8 cellular contexts compared by ENCODE assay signal in genomic region chr2:106581755-106582430, GRCh38.
DNase-seq lines count a peak whose midpoint lies in the region; ATAC-seq and TF ChIP-seq lines count a peak whose summit lies in the region.

No MANE protein-coding gene starts in this region.

- CTCF ChIA-PET in AG04449 (lab: Yijun Ruan, JAX) = interaction anchor here (0.7 to 3.1 kb wide), 20 partner anchors 9 to 1586 kb away, joined by 3 to 20 read pairs (median 4); no protein-coding TSS in a partner anchor

- TF ChIP-seq CTCF in AG04449 (IDR thresholded peaks at IDR 0.05; ENCODE audit: insufficient read depth, low read length, missing control alignments) = peak; percentile 65
- TF ChIP-seq CTCF in GM13977 (IDR thresholded peaks at IDR 0.05; ENCODE audit: extremely low read depth, insufficient read depth, missing control alignments) = no peak
- no peak for TF ChIP-seq CTCF in foreskin keratinocyte (conservative IDR thresholded peaks at IDR 0.05)
- no peak for TF ChIP-seq CTCF in osteoblast (IDR thresholded peaks at IDR 0.05; ENCODE audit: extremely low read depth, low read depth, low read length)

- H3K36me3 Mint-ChIP-seq in activated T-cell treated with anti-CD3 and anti-CD28 coated beads, Interleukin-2, amount 50 U/mL, for 4 hours (ENCODE audit: insufficient read depth) = no peaks in the 10 kb centered on the region

- POLR2A ChIA-PET in AG04449 (lab: Yijun Ruan, JAX) = no interaction called here

- no peak overlapping the region for H3K27ac ChIP-seq in foreskin keratinocyte
- H3K27ac ChIP-seq in osteoblast (ENCODE audit: low read depth, low read length) = no peak overlapping the region

- ATAC-seq in HG02870 (IDR thresholded peaks at IDR 0.05; ENCODE audit: unreplicated experiment) = peak; percentile 60
- peak; percentile 75 to 87 for ATAC-seq in activated T-cell treated with anti-CD3 and anti-CD28 coated beads, Interleukin-2, amount 50 U/mL, for 4 hours
- peak; percentile 95 for ATAC-seq in foreskin keratinocyte

- H3K79me2 ChIP-seq in osteoblast (ENCODE audit: insufficient read depth, low read length) = no peaks in the 10 kb centered on the region

- peak overlapping the region; percentile 71 for H2AFZ ChIP-seq in osteoblast (ENCODE audit: low read length)

- H3K4me1 Mint-ChIP-seq in activated T-cell treated with anti-CD3 and anti-CD28 coated beads, Interleukin-2, amount 50 U/mL, for 4 hours (ENCODE audit: low read depth) = peaks cover 13% of the 10 kb centered on the region

- peaks cover 48% of the 10 kb centered on the region for H3K27me3 ChIP-seq in foreskin keratinocyte
- peaks cover 26% of the 10 kb centered on the region for H3K27me3 ChIP-seq in osteoblast (ENCODE audit: insufficient read depth, low read length)

- DNase-seq in AG04449 (ENCODE audit: low read depth, low spot score) = no peak
- peak; percentile 44 for DNase-seq in GM13977 (ENCODE audit: low spot score)
- DNase-seq in NCI-H524 treated with DMSO at 0.1 percent for 48 hours (lab: John Stamatoyannopoulos, UW) = peak; percentile 44
- DNase-seq in activated T-cell treated with anti-CD3 and anti-CD28 coated beads, Interleukin-2, amount 50 U/mL, for 4 hours = peak; percentile 12
- DNase-seq in foreskin keratinocyte = peak in 1 of 2 donors; percentile 20
- peak; percentile 96 for DNase-seq in osteoblast (ENCODE audit: insufficient read length, low spot score, missing footprints)
- DNase-seq in cortex of kidney (lab: John Stamatoyannopoulos, UW) = no peak

- H3K27me3 Mint-ChIP-seq in activated T-cell treated with anti-CD3 and anti-CD28 coated beads, Interleukin-2, amount 50 U/mL, for 4 hours (ENCODE audit: low read depth) = peaks cover 46% of the 10 kb centered on the region

- in situ Hi-C loops in GM13977 (cut with MboI; ENCODE audit: low pct_unique_long_range_greater_than_20kb, low sequenced_read_pairs, unreplicated experiment) = no loop called here

- H3K4me3 ChIP-seq in AG04449 (ENCODE audit: low read depth, low read length) = peak overlapping the region; percentile 42
- peak overlapping the region; percentile 58 for H3K4me3 ChIP-seq in osteoblast (ENCODE audit: insufficient read depth, low read length)

- no peaks in the 10 kb centered on the region for H3K9me3 ChIP-seq in osteoblast (ENCODE audit: low read depth, low read length)

- H3K36me3 ChIP-seq in osteoblast (ENCODE audit: insufficient read depth, low read length) = no peaks in the 10 kb centered on the region

- peak overlapping the region; percentile 85 for H3K4me3 Mint-ChIP-seq in activated T-cell treated with anti-CD3 and anti-CD28 coated beads, Interleukin-2, amount 50 U/mL, for 4 hours

- no peaks in the 10 kb centered on the region for H4K20me1 ChIP-seq in osteoblast (ENCODE audit: insufficient read depth, low read length)

- H3K4me2 ChIP-seq in osteoblast (ENCODE audit: insufficient read depth, low read length) = peak overlapping the region; percentile 85

- no peaks in the 10 kb centered on the region for H3K4me1 ChIP-seq in foreskin keratinocyte
- H3K4me1 ChIP-seq in osteoblast (ENCODE audit: insufficient read depth, low read length) = peaks cover 6% of the 10 kb centered on the region

- H3K9me3 Mint-ChIP-seq in activated T-cell treated with anti-CD3 and anti-CD28 coated beads, Interleukin-2, amount 50 U/mL, for 4 hours = no peaks in the 10 kb centered on the region

Comparison
In these comparisons a context has a peak if more than half of its experiments do, and no peak if none do; other contexts are left out.
1. DNase-seq: peak in GM13977 (single experiment), NCI-H524 treated with DMSO at 0.1 percent for 48 hours (single experiment), activated T-cell treated with anti-CD3 and anti-CD28 coated beads, Interleukin-2, amount 50 U/mL, for 4 hours (single experiment) and osteoblast (single experiment); none in AG04449 (single experiment) and cortex of kidney (single experiment).
2. Peak in every context shown above with its lines, with median percentiles within 50 percentile points of each other: ATAC-seq.